Comparison of ENCODE assay signal across 1 cellular context in the genomic region with DNA sequence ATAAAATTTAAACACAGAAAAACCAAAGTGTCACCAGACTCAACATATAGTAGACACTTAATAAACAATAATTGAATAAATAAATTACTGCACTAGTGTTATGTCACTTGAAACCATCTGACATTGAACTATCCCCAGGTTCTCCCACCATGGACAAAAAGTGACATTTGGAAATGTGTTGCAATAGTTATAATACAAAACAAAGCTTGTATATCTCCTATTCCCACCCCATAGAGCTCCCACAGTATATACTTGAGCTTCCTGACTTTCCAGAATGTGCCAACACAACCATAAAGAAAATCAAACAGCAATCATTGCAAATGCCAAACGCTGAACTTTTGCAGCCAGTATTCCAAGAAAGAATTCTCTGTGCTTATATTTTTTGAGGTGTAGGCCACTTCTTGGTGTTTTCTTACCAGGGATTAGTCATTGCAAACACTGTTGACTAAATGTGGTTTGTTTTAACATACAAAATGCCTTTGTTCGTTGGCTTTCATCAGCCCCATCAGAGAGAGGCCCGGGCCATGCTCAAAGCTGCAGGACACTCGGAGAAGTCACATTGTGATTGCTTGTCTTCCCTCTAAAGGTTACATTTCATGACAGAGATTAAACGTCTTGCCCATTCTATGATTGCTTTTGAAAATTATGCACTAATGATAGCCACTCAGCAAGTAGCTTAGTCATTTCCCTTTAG.
A peak's percentile ranks its signal among the peaks of the same experiment; 100 is the strongest.
TF ChIP-seq lines count a peak whose summit lies in the region.

No MANE protein-coding gene starts in this region.

TF ChIP-seq in HepG2, 621 proteins besides CTCF, POLR2A, EP300 and RAD21 (continues in another document):
- TF ChIP-seq DMAP1 (CRISPR knock-in tag; IDR thresholded peaks at IDR 0.05) (no peak), TFAP4 (IDR thresholded peaks at IDR 0.05; ENCODE audit: borderline replicate concordance, low read depth) (no peak), ZBTB25 (CRISPR knock-in tag; IDR thresholded peaks at IDR 0.05) (0 out of 2 replicates have a peak, but pooled peaks have one; percentile 38), MIER3 (CRISPR knock-in tag; IDR thresholded peaks at IDR 0.05; ENCODE audit: borderline replicate concordance) (no peak), POGK (CRISPR knock-in tag; conservative IDR thresholded peaks at IDR 0.05) (no peak), ZBTB46 (CRISPR knock-in tag; IDR thresholded peaks at IDR 0.05; ENCODE audit: borderline replicate concordance) (no peak), CBX5 (CRISPR knock-in tag; IDR thresholded peaks at IDR 0.05; ENCODE audit: borderline replicate concordance) (no peak), FOXA1 (IDR thresholded peaks at IDR 0.05) (no peak), FOXA1 (CRISPR knock-in tag; IDR thresholded peaks at IDR 0.05) (peak; percentile 34; the same call in 1 of the 2 replicates), TGIF2 (CRISPR knock-in tag; IDR thresholded peaks at IDR 0.05) (0 out of 2 replicates have a peak, but pooled peaks have one; percentile 17), POLR2G (IDR thresholded peaks at IDR 0.05; ENCODE audit: low read depth, low read length) (no peak), ZNF614 (CRISPR knock-in tag; IDR thresholded peaks at IDR 0.05; ENCODE audit: borderline replicate concordance) (0 out of 2 replicates have a peak, but pooled peaks have one; percentile 20), ZNF337 (CRISPR knock-in tag; IDR thresholded peaks at IDR 0.05; ENCODE audit: borderline replicate concordance, low read depth) (no peak), ZFX (CRISPR knock-in tag; IDR thresholded peaks at IDR 0.05; ENCODE audit: low read depth) (peak; percentile 42; the same call in 1 of the 2 replicates), MXD4 (CRISPR knock-in tag; IDR thresholded peaks at IDR 0.05) (0 out of 2 replicates have a peak, but pooled peaks have one; percentile 11), PITX1 (CRISPR knock-in tag; IDR thresholded peaks at IDR 0.05) (0 out of 2 replicates have a peak, but pooled peaks have one; percentile 12), ZBTB42 (CRISPR knock-in tag; IDR thresholded peaks at IDR 0.05) (no peak), XBP1 (CRISPR knock-in tag; IDR thresholded peaks at IDR 0.05) (no peak), ZNF709 (CRISPR knock-in tag; IDR thresholded peaks at IDR 0.05) (no peak), MTA1 (CRISPR knock-in tag; IDR thresholded peaks at IDR 0.05; ENCODE audit: borderline replicate concordance) (no peak), BCL6 (CRISPR knock-in tag; IDR thresholded peaks at IDR 0.05) (peak; percentile 42; the same call in 1 of the 2 replicates), RARA (CRISPR knock-in tag; IDR thresholded peaks at IDR 0.05) (peak; percentile 44), GLI4 (CRISPR knock-in tag; IDR thresholded peaks at IDR 0.05; ENCODE audit: borderline replicate concordance) (no peak), NFKBIZ (CRISPR knock-in tag; IDR thresholded peaks at IDR 0.05) (no peak), ZGPAT (CRISPR knock-in tag; IDR thresholded peaks at IDR 0.05) (peak; percentile 27; the same call in 1 of the 2 replicates), SYNCRIP (IDR thresholded peaks at IDR 0.05; ENCODE audit: insufficient read depth, low read depth, low read length) (no peak), ZNF326 (CRISPR knock-in tag; IDR thresholded peaks at IDR 0.05; ENCODE audit: borderline replicate concordance) (no peak), ZC3H4 (CRISPR knock-in tag; IDR thresholded peaks at IDR 0.05; ENCODE audit: borderline replicate concordance) (no peak), ZNF33B (CRISPR knock-in tag; IDR thresholded peaks at IDR 0.05) (no peak), HHEX (CRISPR knock-in tag; IDR thresholded peaks at IDR 0.05) (no peak), SP5 (CRISPR knock-in tag; IDR thresholded peaks at IDR 0.05; ENCODE audit: borderline replicate concordance, low read depth) (no peak), SOX6 (IDR thresholded peaks at IDR 0.05) (no peak), SOX6 (CRISPR knock-in tag; IDR thresholded peaks at IDR 0.05) (peak; percentile 82), CBFB (CRISPR knock-in tag; IDR thresholded peaks at IDR 0.05) (no peak), FOSL2 (CRISPR knock-in tag; IDR thresholded peaks at IDR 0.05) (peak; percentile 85), ZSCAN9 (CRISPR knock-in tag; IDR thresholded peaks at IDR 0.05; ENCODE audit: borderline replicate concordance) (0 out of 2 replicates have a peak, but pooled peaks have one; percentile 14), SRF (IDR thresholded peaks at IDR 0.05; ENCODE audit: low read depth, low read length) (no peak), KAT8 (CRISPR knock-in tag; IDR thresholded peaks at IDR 0.05) (0 out of 2 replicates have a peak, but pooled peaks have one; percentile 11), MXI1 (IDR thresholded peaks at IDR 0.05; ENCODE audit: borderline replicate concordance, low read depth, low read length) (0 out of 3 replicates have a peak, but pooled peaks have one; percentile 13), BCL3 (CRISPR knock-in tag; IDR thresholded peaks at IDR 0.05) (no peak), CREM (IDR thresholded peaks at IDR 0.05) (peak; percentile 50), CREM (CRISPR knock-in tag; IDR thresholded peaks at IDR 0.05) (no peak), SOX5 (CRISPR knock-in tag; IDR thresholded peaks at IDR 0.05; ENCODE audit: borderline replicate concordance) (peak; percentile 68; the same call in 1 of the 2 replicates), KDM1A (CRISPR knock-in tag; IDR thresholded peaks at IDR 0.05) (no peak), NFIC (IDR thresholded peaks at IDR 0.05; ENCODE audit: low read length) (no peak), ISL2 (CRISPR knock-in tag; IDR thresholded peaks at IDR 0.05) (peak; percentile 52; the same call in 1 of the 2 replicates), NCOA2 (CRISPR knock-in tag; IDR thresholded peaks at IDR 0.05) (peak; percentile 48), ZNF317 (CRISPR knock-in tag; IDR thresholded peaks at IDR 0.05) (no peak)
- TF ChIP-seq, protein P1, sequence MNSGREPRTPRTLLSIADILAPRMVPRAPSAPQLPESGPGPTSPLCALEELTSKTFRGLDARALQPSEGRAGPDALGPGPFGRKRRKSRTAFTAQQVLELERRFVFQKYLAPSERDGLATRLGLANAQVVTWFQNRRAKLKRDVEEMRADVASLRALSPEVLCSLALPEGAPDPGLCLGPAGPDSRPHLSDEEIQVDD (CRISPR knock-in tag; IDR thresholded peaks at IDR 0.05; ENCODE audit: borderline replicate concordance) = no peak
- TF ChIP-seq, protein P2, sequence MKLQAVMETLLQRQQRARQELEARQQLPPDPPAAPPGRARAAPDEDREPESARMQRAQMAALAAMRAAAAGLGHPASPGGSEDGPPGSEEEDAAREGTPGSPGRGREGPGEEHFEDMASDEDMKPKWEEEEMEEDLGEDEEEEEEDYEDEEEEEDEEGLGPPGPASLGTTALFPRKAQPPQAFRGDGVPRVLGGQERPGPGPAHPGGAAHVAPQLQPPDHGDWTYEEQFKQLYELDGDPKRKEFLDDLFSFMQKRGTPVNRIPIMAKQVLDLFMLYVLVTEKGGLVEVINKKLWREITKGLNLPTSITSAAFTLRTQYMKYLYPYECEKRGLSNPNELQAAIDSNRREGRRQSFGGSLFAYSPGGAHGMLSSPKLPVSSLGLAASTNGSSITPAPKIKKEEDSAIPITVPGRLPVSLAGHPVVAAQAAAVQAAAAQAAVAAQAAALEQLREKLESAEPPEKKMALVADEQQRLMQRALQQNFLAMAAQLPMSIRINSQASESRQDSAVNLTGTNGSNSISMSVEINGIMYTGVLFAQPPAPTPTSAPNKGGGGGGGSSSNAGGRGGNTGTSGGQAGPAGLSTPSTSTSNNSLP (IDR thresholded peaks at IDR 0.05; ENCODE audit: low read depth, low read length) = no peak
- TF ChIP-seq, protein P3, sequence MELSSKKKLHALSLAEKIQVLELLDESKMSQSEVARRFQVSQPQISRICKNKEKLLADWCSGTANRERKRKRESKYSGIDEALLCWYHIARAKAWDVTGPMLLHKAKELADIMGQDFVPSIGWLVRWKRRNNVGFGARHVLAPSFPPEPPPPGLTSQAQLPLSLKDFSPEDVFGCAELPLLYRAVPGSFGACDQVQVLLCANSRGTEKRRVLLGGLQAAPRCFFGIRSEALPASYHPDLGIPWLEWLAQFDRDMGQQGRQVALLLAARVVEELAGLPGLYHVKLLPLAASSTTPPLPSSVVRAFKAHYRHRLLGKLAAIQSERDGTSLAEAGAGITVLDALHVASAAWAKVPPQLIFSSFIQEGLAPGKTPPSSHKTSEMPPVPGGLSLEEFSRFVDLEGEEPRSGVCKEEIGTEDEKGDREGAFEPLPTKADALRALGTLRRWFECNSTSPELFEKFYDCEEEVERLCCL (CRISPR knock-in tag; IDR thresholded peaks at IDR 0.05; ENCODE audit: borderline replicate concordance) = no peak
- TF ChIP-seq, protein P4, sequence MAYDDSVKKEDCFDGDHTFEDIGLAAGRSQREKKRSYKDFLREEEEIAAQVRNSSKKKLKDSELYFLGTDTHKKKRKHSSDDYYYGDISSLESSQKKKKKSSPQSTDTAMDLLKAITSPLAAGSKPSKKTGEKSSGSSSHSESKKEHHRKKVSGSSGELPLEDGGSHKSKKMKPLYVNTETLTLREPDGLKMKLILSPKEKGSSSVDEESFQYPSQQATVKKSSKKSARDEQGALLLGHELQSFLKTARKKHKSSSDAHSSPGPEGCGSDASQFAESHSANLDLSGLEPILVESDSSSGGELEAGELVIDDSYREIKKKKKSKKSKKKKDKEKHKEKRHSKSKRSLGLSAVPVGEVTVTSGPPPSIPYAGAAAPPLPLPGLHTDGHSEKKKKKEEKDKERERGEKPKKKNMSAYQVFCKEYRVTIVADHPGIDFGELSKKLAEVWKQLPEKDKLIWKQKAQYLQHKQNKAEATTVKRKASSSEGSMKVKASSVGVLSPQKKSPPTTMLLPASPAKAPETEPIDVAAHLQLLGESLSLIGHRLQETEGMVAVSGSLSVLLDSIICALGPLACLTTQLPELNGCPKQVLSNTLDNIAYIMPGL (CRISPR knock-in tag; IDR thresholded peaks at IDR 0.05; ENCODE audit: borderline replicate concordance in 1 of 2, low read depth in 1 of 2) = no peak
